Comparison of ENCODE assay signal across 1 cellular context in the genomic region with DNA sequence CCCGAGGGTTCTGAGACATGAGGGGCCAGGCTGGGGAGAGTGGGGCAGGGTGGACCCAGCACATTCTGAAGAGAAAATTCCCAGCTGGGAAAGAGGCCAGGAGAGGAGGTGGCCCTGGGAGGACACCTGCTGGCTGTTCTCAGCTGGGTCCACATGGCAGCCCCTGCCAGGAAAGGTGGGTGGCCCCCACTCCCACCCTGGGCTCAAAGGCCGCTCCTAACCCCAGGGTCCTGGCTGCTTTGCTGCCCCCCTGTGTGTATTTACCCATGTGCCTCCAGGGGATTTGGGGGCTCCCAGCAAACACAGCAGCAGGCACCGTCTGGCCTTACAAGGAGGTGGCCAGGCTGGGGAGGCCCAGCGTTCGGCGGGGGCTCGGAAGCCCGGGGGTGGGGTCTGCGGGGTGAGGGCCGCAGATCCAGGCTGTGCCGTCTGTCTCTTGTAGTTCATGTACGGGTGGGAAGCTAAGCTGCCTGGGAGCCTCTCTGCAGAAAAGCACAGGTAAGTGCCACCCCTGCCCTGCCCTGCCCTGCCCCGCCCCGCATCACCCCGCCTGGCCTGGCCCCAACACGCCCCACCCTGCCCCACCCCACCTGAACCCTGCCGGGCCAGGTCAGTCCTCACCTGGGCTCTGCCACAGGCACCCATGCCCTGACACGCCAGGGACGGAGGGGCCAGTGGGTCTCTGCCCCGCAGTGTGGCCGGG.
TF ChIP-seq lines count a peak whose summit lies in the region.

No MANE protein-coding gene starts in this region.

TF ChIP-seq in HepG2, 621 proteins besides CTCF, POLR2A, EP300 and RAD21:
- TF ChIP-seq PATZ1 (CRISPR knock-in tag; IDR thresholded peaks at IDR 0.05): 0 out of 2 replicates have a peak, but pooled peaks have one; percentile 21
- TF ChIP-seq ZBED4 (CRISPR knock-in tag; IDR thresholded peaks at IDR 0.05; ENCODE audit: borderline replicate concordance): no peak
- TF ChIP-seq ZNF234 (CRISPR knock-in tag; conservative IDR thresholded peaks at IDR 0.05): no peak
- TF ChIP-seq NFIB (CRISPR knock-in tag; IDR thresholded peaks at IDR 0.05; ENCODE audit: borderline replicate concordance): no peak
- peak; percentile 49 for TF ChIP-seq STAG1 (CRISPR knock-in tag; IDR thresholded peaks at IDR 0.05)
TF ChIP-seq in HepG2: peak in this region for 2.
